Comparison of ENCODE assay signal across 8 cellular contexts in the genomic region with DNA sequence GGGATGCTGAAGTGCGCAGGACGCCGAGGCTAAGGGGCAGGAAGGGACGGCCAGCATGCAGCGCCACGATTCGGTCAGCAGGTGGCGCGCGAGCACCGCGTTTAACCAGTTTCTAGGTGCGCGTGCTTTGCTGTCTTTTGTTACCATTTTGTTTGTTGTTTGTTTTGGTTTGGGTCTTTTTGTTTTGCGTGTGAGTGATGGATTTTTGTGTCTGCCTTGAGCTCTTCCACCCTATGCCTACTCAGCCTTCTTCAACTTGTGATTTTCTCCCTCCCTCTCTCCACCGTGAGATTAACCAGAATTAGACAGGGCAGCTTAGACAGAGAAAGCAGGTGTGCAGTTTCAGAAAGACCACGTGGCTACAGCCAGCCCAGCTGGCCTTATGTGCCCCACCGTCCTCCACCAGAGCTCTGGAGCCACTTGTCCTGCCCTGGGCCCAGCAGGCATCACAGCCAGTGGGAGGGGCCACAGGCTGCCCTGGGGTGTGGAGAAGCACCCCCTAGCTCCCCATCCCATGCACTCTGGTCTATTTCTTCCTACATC.
DNase-seq lines count a peak whose midpoint lies in the region; TF ChIP-seq lines count a peak whose summit lies in the region.

No MANE protein-coding gene starts in this region.

- TF ChIP-seq CTCF in MM.1S (IDR thresholded peaks at IDR 0.05; ENCODE audit: low read length) (peak; percentile 96), tibial nerve (IDR thresholded peaks at IDR 0.05) (peak; percentile 88 to 97 (median 95))

- H3K4me3 ChIP-seq in GM08714 (ENCODE audit: low read length) (peak overlapping the region; percentile 12; the same call in 1 of the 2 replicates), MM.1S (ENCODE audit: low read length) (peak overlapping the region; percentile 39), SJCRH30 (no peak overlapping the region), trophoblast cell (ENCODE audit: low read depth, low read length) (no peak overlapping the region), tibial nerve (peak overlapping the region in 1 of 4 donors; percentile 20)

- H3K23ac ChIP-seq in trophoblast cell (ENCODE audit: low read length) = no peak overlapping the region

- no peaks in the 10 kb centered on the region for H4K20me1 ChIP-seq in MM.1S (ENCODE audit: insufficient read depth, low read length)

- H4K91ac ChIP-seq in trophoblast cell (ENCODE audit: low read depth, low read length) = no peak overlapping the region

- no peak for TF ChIP-seq EP300 in tibial nerve (IDR thresholded peaks at IDR 0.05)

- H3K14ac ChIP-seq in trophoblast cell (ENCODE audit: low read length) = no peak overlapping the region

- no peak for TF ChIP-seq POLR2A in tibial nerve (IDR thresholded peaks at IDR 0.05)

- H2BK12ac ChIP-seq in trophoblast cell (ENCODE audit: low read length) = no peak overlapping the region

- no peak overlapping the region for H3K4ac ChIP-seq in trophoblast cell (ENCODE audit: low read depth, low read length)

- H3K9ac ChIP-seq in MM.1S (ENCODE audit: low read length) (peak overlapping the region; percentile 4; the same call in 1 of the 2 replicates), trophoblast cell (ENCODE audit: low read length) (no peak overlapping the region)

- H3K9me3 ChIP-seq in MM.1S (replicated peaks; ENCODE audit: insufficient read depth, low read length) (no peaks in the 10 kb centered on the region), SJCRH30 (replicated peaks) (no peaks in the 10 kb centered on the region), trophoblast cell (ENCODE audit: insufficient read depth, low read depth, low read length) (peaks cover 2% of the 10 kb centered on the region), tibial nerve (no peaks in the 10 kb centered on the region)

- H2BK120ac ChIP-seq in trophoblast cell (ENCODE audit: insufficient read depth, low read length, poor library complexity) = no peak overlapping the region

- H3K4me2 ChIP-seq in MM.1S (ENCODE audit: low read depth, low read length) (peak overlapping the region; percentile 39), trophoblast cell (ENCODE audit: low read length) (peak overlapping the region; percentile 51)

- H3K79me1 ChIP-seq in trophoblast cell (ENCODE audit: low read length) = no peaks in the 10 kb centered on the region

- DNase-seq in HCEC 1CT (peak; percentile 3), MM.1S (peak; percentile 82), SJCRH30 (peak; percentile 56 to 79), globus pallidus (ENCODE audit: low spot score) (peak; percentile 45), trophoblast cell (peak; percentile 69 to 82), tibial nerve (ENCODE audit: low spot score in 2 of 2) (peak; percentile 41 to 70)
- peak; percentile 49 for DNase-seq in activated gamma-delta T cell treated with anti-CD3 and anti-CD28 coated beads, Interleukin-2, amount 50 U/mL, for 16 hours (ENCODE audit: low read depth)

- H3K27ac ChIP-seq in MM.1S (ENCODE audit: low read length) (peak overlapping the region; percentile 41; the same call in 1 of the 2 replicates), SJCRH30 (no peak overlapping the region), trophoblast cell (ENCODE audit: low read depth, low read length) (no peak overlapping the region), tibial nerve (no peak overlapping the region)

- H3K4me1 ChIP-seq in MM.1S (ENCODE audit: low read length) (peaks cover 11% of the 10 kb centered on the region), SJCRH30 (peaks cover 5% of the 10 kb centered on the region; the same call in 1 of the 2 replicates), trophoblast cell (ENCODE audit: control insufficient read depth in 1 of 2, insufficient read depth in 2 of 2, low read length in 2 of 2) (peaks cover 2 to 3% of the 10 kb centered on the region in 2 experiments), tibial nerve (peaks cover 0 to 7% (median 0%) of the 10 kb centered on the region in 4 donors)

- H4K12ac ChIP-seq in trophoblast cell (ENCODE audit: low read depth, low read length) = peak overlapping the region; percentile 59

- H3K9me2 ChIP-seq in MM.1S (replicated peaks; ENCODE audit: insufficient read depth, low read length) = no peaks in the 10 kb centered on the region

- H3F3A ChIP-seq in MM.1S (ENCODE audit: insufficient read depth, low read length) = no peaks in the 10 kb centered on the region

- no peaks in the 10 kb centered on the region for H3K27me3 ChIP-seq in MM.1S (replicated peaks; ENCODE audit: insufficient read depth, low read length)
- H3K27me3 ChIP-seq in SJCRH30 = peaks cover 12% of the 10 kb centered on the region
- H3K27me3 ChIP-seq in trophoblast cell (ENCODE audit: insufficient read depth, low read length) = no peaks in the 10 kb centered on the region
- H3K27me3 ChIP-seq in tibial nerve = no peaks in the 10 kb centered on the region

- no peak overlapping the region for H3K18ac ChIP-seq in trophoblast cell (ENCODE audit: low read length)

- no peaks in the 10 kb centered on the region for H3K79me2 ChIP-seq in MM.1S (ENCODE audit: low read length)
- no peaks in the 10 kb centered on the region for H3K79me2 ChIP-seq in trophoblast cell (ENCODE audit: control insufficient read depth, insufficient read depth, low read length, poor library complexity)

- WGBS in trophoblast cell (ENCODE audit: extremely low coverage, insufficient coverage, insufficient read length) = no CpG with 5 or more reads among the region's 18 CpGs
- WGBS in tibial nerve, 2 donors = 2 to 3% methylated on average over 18 of the region's 18 CpGs

- H2BK5ac ChIP-seq in trophoblast cell (ENCODE audit: low read depth, low read length, poor library complexity) = no peak overlapping the region

- peak overlapping the region; percentile 74 for H4K8ac ChIP-seq in trophoblast cell (ENCODE audit: low read depth, low read length)

- H3K36me3 ChIP-seq in MM.1S (replicated peaks; ENCODE audit: insufficient read depth, low read length) (no peaks in the 10 kb centered on the region), SJCRH30 (no peaks in the 10 kb centered on the region), trophoblast cell (ENCODE audit: control insufficient read depth in 1 of 2, insufficient read depth in 2 of 2, low read length in 2 of 2) (no peaks in the 10 kb centered on the region), tibial nerve (no peaks in the 10 kb centered on the region)

- H2AFZ ChIP-seq in MM.1S (ENCODE audit: low read length) (peak overlapping the region; percentile 63), trophoblast cell (ENCODE audit: insufficient read depth, low read length, poor library complexity) (peak overlapping the region; percentile 43)

- H2AK5ac ChIP-seq in trophoblast cell (ENCODE audit: low read length) = no peak overlapping the region

Comparison
In these comparisons a context has a peak if more than half of its experiments do, and no peak if none do; other contexts are left out.
1. H3K4me3 ChIP-seq: peak in GM08714 (single experiment) and MM.1S (single experiment); none in SJCRH30 (single experiment) and trophoblast cell (single experiment).
2. DNase-seq: peak in every context shown above with its lines; median percentile 82 in MM.1S; 76 in trophoblast cell; 68 in SJCRH30; 56 in tibial nerve; 49 in activated gamma-delta T cell treated with anti-CD3 and anti-CD28 coated beads, Interleukin-2, amount 50 U/mL, for 16 hours; 45 in globus pallidus; 3 in HCEC 1CT.